ENCODE assay signal across 21 cellular contexts in genomic region chr14:101775756-101776292, GRCh38. TPM values are rescaled to one million over a fixed set of nuclear protein-coding genes. Genes with fewer than 3 reads are reported as not detected.
DNase-seq lines count a peak whose midpoint lies in the region; ATAC-seq, FAIRE-seq and TF ChIP-seq lines count a peak whose summit lies in the region.
"Had no signal": no experiment of that assay in that cellular context is flagged by ENCODE, and none has a peak within 500 bp of the region (broad histone marks: within the 10 kb centered on the region; RNA-seq: fewer than 3 reads in every experiment).

No MANE protein-coding gene starts in this region.

- TF ChIP-seq CTCF in heart left ventricle (IDR thresholded peaks at IDR 0.05) = no peak
- no peak for TF ChIP-seq CTCF in glutamatergic neuron (IDR thresholded peaks at IDR 0.05; ENCODE audit: partially characterized antibody, unreplicated experiment)
- no peak for TF ChIP-seq CTCF in upper lobe of right lung (IDR thresholded peaks at IDR 0.05)

- H3K9me3 ChIP-seq in heart left ventricle (no peaks in the 10 kb centered on the region), right cardiac atrium (ENCODE audit: control insufficient read depth, low read length) (no peaks in the 10 kb centered on the region), upper lobe of right lung (no peaks in the 10 kb centered on the region)
- H3K9me3 ChIP-seq: uterus had no signal

- 48 to 60% (median 56%) methylated on average over 10 of the region's 10 CpGs for WGBS in heart left ventricle, 4 donors
- WGBS in right cardiac atrium = 65% methylated on average over 10 of the region's 10 CpGs

- peak overlapping the region; percentile 96 for H3K27ac Mint-ChIP-seq in glutamatergic neuron (ENCODE audit: unreplicated experiment)
- H3K27ac Mint-ChIP-seq: CD14-positive monocyte, endodermal cell had no signal

- no peak overlapping the region for H3K4me3 ChIP-seq in heart left ventricle
- no peak overlapping the region for H3K4me3 ChIP-seq in right cardiac atrium (ENCODE audit: low read length)
- no peak overlapping the region for H3K4me3 ChIP-seq in upper lobe of right lung
- H3K4me3 ChIP-seq: K562, uterus had no signal

- H3K4me1 ChIP-seq in heart left ventricle = peaks cover 0 to 48% (median 15%) of the 10 kb centered on the region in 12 donors
- peaks cover 3% of the 10 kb centered on the region for H3K4me1 ChIP-seq in right cardiac atrium (ENCODE audit: control insufficient read depth, insufficient read depth, low read length)
- peaks cover 4% of the 10 kb centered on the region for H3K4me1 ChIP-seq in upper lobe of right lung

- peaks cover 8% of the 10 kb centered on the region for H3K27me3 Mint-ChIP-seq in glutamatergic neuron (ENCODE audit: unreplicated experiment)

- H3K36me3 Mint-ChIP-seq in glutamatergic neuron (ENCODE audit: unreplicated experiment) = peaks cover 15% of the 10 kb centered on the region
- H3K36me3 Mint-ChIP-seq: natural killer cell treated with Interleukin-12 subunit alpha and Interleukin-12 subunit beta and Interleukin-15 and Interleukin-18, amount 100 ng/mL, for 72 hours had no signal

- H3K9me3 Mint-ChIP-seq in glutamatergic neuron (ENCODE audit: unreplicated experiment) = peaks cover 10% of the 10 kb centered on the region
- H3K9me3 Mint-ChIP-seq: endodermal cell; natural killer cell treated with Interleukin-12 subunit alpha and Interleukin-12 subunit beta and Interleukin-15 and Interleukin-18, amount 100 ng/mL, for 72 hours had no signal

- no peak for TF ChIP-seq POLR2A in heart left ventricle (IDR thresholded peaks at IDR 0.05)

- H3K27ac ChIP-seq in heart left ventricle (peak overlapping the region in 3 of 12 donors; percentile 33 to 41 (median 34)), right cardiac atrium (ENCODE audit: low read length) (no peak overlapping the region), upper lobe of right lung (no peak overlapping the region)
- H3K27ac ChIP-seq: uterus had no signal

- H3K4me1 Mint-ChIP-seq in glutamatergic neuron (ENCODE audit: low read depth, unreplicated experiment) = peaks cover 51% of the 10 kb centered on the region

- no peak for FAIRE-seq in RCC 7860 (lab: Jason Lieb, UNC)
- FAIRE-seq: astrocyte, K562 had no signal

- intact Hi-C loops in heart left ventricle (cut with DNase I) = loop anchor here in 5 of 10 donors (5.0 to 10.0 kb wide), 7 partner anchors 36 to 169 kb away; no protein-coding TSS in a partner anchor
- intact Hi-C loops in right cardiac atrium (cut with DNase I) = loop anchor here in 2 of 4 donors (10.0 kb wide), 2 partner anchors 49 to 149 kb away; no protein-coding TSS in a partner anchor
- intact Hi-C loops in upper lobe of right lung (cut with DNase I) = no loop called here
- intact Hi-C loops in sciatic nerve (cut with DNase I) = no loop called here

- H3K27me3 ChIP-seq in heart left ventricle = peaks cover 0 to 6% (median 0%) of the 10 kb centered on the region in 9 donors
- H3K27me3 ChIP-seq in right cardiac atrium (ENCODE audit: control insufficient read depth, insufficient read depth) = no peaks in the 10 kb centered on the region
- H3K27me3 ChIP-seq in upper lobe of right lung = no peaks in the 10 kb centered on the region
- H3K27me3 ChIP-seq: uterus had no signal

- no peaks in the 10 kb centered on the region for H3K36me3 ChIP-seq in heart left ventricle
- H3K36me3 ChIP-seq in upper lobe of right lung = no peaks in the 10 kb centered on the region
- H3K36me3 ChIP-seq: uterus had no signal

- peak in 3 of 5 donors; percentile 30 to 59 (median 54) for DNase-seq in heart left ventricle
- DNase-seq in right cardiac atrium = no peak
- peak; percentile 74 for DNase-seq in NAMALWA (ENCODE audit: low spot score)
- peak; percentile 41 for DNase-seq in glutamatergic neuron
- DNase-seq in upper lobe of right lung = no peak
- no peak for DNase-seq in sciatic nerve (ENCODE audit: low spot score)
- no peak for DNase-seq in RCC 7860 (ENCODE audit: low spot score)
- no peak for DNase-seq in GOT3 (lab: John Stamatoyannopoulos, UW)
- DNase-seq: DMS153, endodermal cell, islet precursor cell, mesendoderm, NCI-H2107, NCI-H526 treated with DMSO at 0.1 percent for 48 hours, SHP77 treated with DMSO at 0.1 percent for 48 hours, T-helper 1 cell, uterus had no signal

- ATAC-seq in heart left ventricle = peak in 1 of 4 donors; percentile 37
- no peak for ATAC-seq in right cardiac atrium
- ATAC-seq in upper lobe of right lung = peak; percentile 39
- ATAC-seq in sciatic nerve = no peak
- ATAC-seq: K562; natural killer cell treated with Interleukin-12 subunit alpha and Interleukin-12 subunit beta and Interleukin-15 and Interleukin-18, amount 100 ng/mL, for 72 hours had no signal

- H3K4me3 Mint-ChIP-seq in glutamatergic neuron (ENCODE audit: unreplicated experiment) = peak overlapping the region; percentile 70
- H3K4me3 Mint-ChIP-seq: endodermal cell; natural killer cell treated with Interleukin-12 subunit alpha and Interleukin-12 subunit beta and Interleukin-15 and Interleukin-18, amount 100 ng/mL, for 72 hours had no signal

RNA-seq across cellular contexts. Expression of gene PPP2R5C, which starts 14.3 kb away (rescaled TPM):
- total RNA-seq in heart left ventricle (100 to 1,000 TPM; 116 to 248 (median 207) TPM), right cardiac atrium (100 to 1,000 TPM; 141 to 158 (median 146) TPM), glutamatergic neuron (ENCODE audit: unreplicated experiment) (116 TPM), upper lobe of right lung (165 TPM), sciatic nerve (144 TPM)
- polyA plus RNA-seq in heart left ventricle (100 to 1,000 TPM in 1 of 2 donors, 10 to 100 TPM in 1; 99.4 to 150 TPM), right cardiac atrium (100.0 TPM)

Comparison
In these comparisons a context has a peak if more than half of its experiments do, and no peak if none do; other contexts are left out.
1. DNase-seq: peak in heart left ventricle (3 of 5), NAMALWA (single experiment) and glutamatergic neuron (single experiment); none in right cardiac atrium (0 of 3), upper lobe of right lung (single experiment), sciatic nerve (single experiment), RCC 7860 (single experiment) and GOT3 (single experiment).